In genomic region chr12:124397399-124397679, GRCh38 we compare ENCODE assay signal across 16 cellular contexts.
DNase-seq lines count a peak whose midpoint lies in the region; ATAC-seq, FAIRE-seq and TF ChIP-seq lines count a peak whose summit lies in the region.
"Had no signal": no experiment of that assay in that cellular context is flagged by ENCODE, and none has a peak within 500 bp of the region (broad histone marks: within the 10 kb centered on the region; RNA-seq: fewer than 3 reads in every experiment).

No MANE protein-coding gene starts in this region.

- CTCF ChIA-PET in A549 (lab: Yijun Ruan, JAX) (interaction anchor here (0.6 to 10.2 kb wide), 10 partner anchors 8 to 374 kb away, joined by 3 to 100 read pairs (median 4); no protein-coding TSS in a partner anchor), H1 (lab: Charles Lee; ENCODE audit: partially characterized antibody) (interaction anchor here (0.6 to 5.4 kb wide), 7 partner anchors 10 to 365 kb away, joined by 3 to 60 read pairs (median 3); no protein-coding TSS in a partner anchor)
- CTCF ChIA-PET in activated naive CD4-positive, alpha-beta T cell treated with anti-CD3 and anti-CD28 coated beads, Interleukin-2, amount 10 ng/mL, durations not matched to agents 7 days and 5 days (lab: Charles Lee) = no interaction called here

- no peak overlapping the region for H2AK5ac ChIP-seq in H1 (ENCODE audit: low read depth, low read length)

- H3K4ac ChIP-seq in H1 (replicated peaks; ENCODE audit: insufficient read length, low read depth, low read length) = no peak overlapping the region

- no peak overlapping the region for H3K56ac ChIP-seq in H1 (replicated peaks; ENCODE audit: insufficient read length, low read depth, low read length)

- in situ Hi-C loops in gastrocnemius medialis (cut with MboI; ENCODE audit: low sequenced_read_pairs in 4 of 4) = loop anchor here in 1 of 4 donors (25.0 kb wide), 1 partner anchor 115 kb away; no protein-coding TSS in a partner anchor

- H2BK15ac ChIP-seq in H1 (ENCODE audit: low read length) = no peak overlapping the region

- no peak overlapping the region for H2BK20ac ChIP-seq in H1 (ENCODE audit: low read length)

- WGBS in A549 (ENCODE audit: missing lambda C conversion rate) = 65% methylated on average over 7 of the region's 7 CpGs
- WGBS in H1 (ENCODE audit: extremely low coverage in 1 of 2, insufficient coverage in 1 of 2, insufficient read length in 1 of 2, insufficient replicate concordance in 2 of 2, low coverage in 1 of 2, low lambda C conversion rate in 2 of 2, missing lambda C conversion rate in 1 of 2), 2 experiments = 72% methylated on average over 7 of the region's 7 CpGs; no CpG with 5 or more reads in 1 of the 2 experiments

- H3K9me3 Mint-ChIP-seq in activated naive CD4-positive, alpha-beta T cell treated with anti-CD3 and anti-CD28 coated beads, Interleukin-2, amount 10 ng/mL, durations not matched to agents 7 days and 5 days = no peaks in the 10 kb centered on the region
- H3K9me3 Mint-ChIP-seq: activated naive CD4-positive, alpha-beta T cell treated with anti-CD3 and anti-CD28 coated beads for 36 hours had no signal

- H3K14ac ChIP-seq in H1 (ENCODE audit: insufficient read length) = no peak overlapping the region

- H3K27me3 Mint-ChIP-seq in activated naive CD4-positive, alpha-beta T cell treated with anti-CD3 and anti-CD28 coated beads, Interleukin-2, amount 10 ng/mL, durations not matched to agents 7 days and 5 days = no peaks in the 10 kb centered on the region

- POLR2A ChIA-PET in A549 (lab: Yijun Ruan, JAX) (no interaction called here), H1 (lab: Charles Lee; ENCODE audit: partially characterized antibody) (no interaction called here)

- H2AFZ ChIP-seq in H1 (ENCODE audit: low read length) = no peak overlapping the region
- H2AFZ ChIP-seq: GM23248 had no signal

- no peak overlapping the region for H2BK120ac ChIP-seq in H1 (replicated peaks; ENCODE audit: low read depth, low read length)

- H3K9me3 ChIP-seq in A549 = no peaks in the 10 kb centered on the region
- H3K9me3 ChIP-seq in H1 (ENCODE audit: insufficient read depth in 2 of 2, low read depth in 1 of 2, low read length in 1 of 2) = no peaks in the 10 kb centered on the region
- H3K9me3 ChIP-seq in gastrocnemius medialis = no peaks in the 10 kb centered on the region
- H3K9me3 ChIP-seq: SJSA1 had no signal

- no peak overlapping the region for H2BK12ac ChIP-seq in H1 (ENCODE audit: low read depth, low read length)

- DNase-seq in A549 (ENCODE audit: low read depth in 1 of 2, low spot score in 1 of 2) (no peak), NCI-H446 treated with DMSO at 0.1 percent for 48 hours (lab: John Stamatoyannopoulos, UW) (peak; percentile 28), H1 (ENCODE audit: low read depth in 1 of 2, low spot score in 2 of 2) (no peak), gastrocnemius medialis (no peak)
- no peak for DNase-seq in activated naive CD4-positive, alpha-beta T cell treated with anti-CD3 and anti-CD28 coated beads, Interleukin-2, amount 10 ng/mL, durations not matched to agents 7 days and 5 days
- DNase-seq: activated naive CD4-positive, alpha-beta T cell treated with anti-CD3 and anti-CD28 coated beads for 36 hours; effector CD4-positive, alpha-beta T cell; GDM1; T-helper 9 cell had no signal

- H3K27ac Mint-ChIP-seq in activated naive CD4-positive, alpha-beta T cell treated with anti-CD3 and anti-CD28 coated beads, Interleukin-2, amount 10 ng/mL, durations not matched to agents 7 days and 5 days = no peak overlapping the region
- H3K27ac Mint-ChIP-seq: activated naive CD4-positive, alpha-beta T cell treated with anti-CD3 and anti-CD28 coated beads for 36 hours had no signal

- peaks cover 1% of the 10 kb centered on the region for H3K4me1 Mint-ChIP-seq in activated naive CD4-positive, alpha-beta T cell treated with anti-CD3 and anti-CD28 coated beads, Interleukin-2, amount 10 ng/mL, durations not matched to agents 7 days and 5 days

- peaks cover 2% of the 10 kb centered on the region; the same call in 1 of the 2 replicates for H3K79me1 ChIP-seq in H1 (ENCODE audit: low read depth, low read length)

- no peak overlapping the region for H4K91ac ChIP-seq in H1 (replicated peaks; ENCODE audit: insufficient read length, low read length)

- H3K27me3 ChIP-seq in H1 (replicated peaks in 1 of 4; ENCODE audit: control insufficient read depth in 3 of 4, extremely low read depth in 1 of 4, insufficient read depth in 3 of 4, low read length in 3 of 4) (no peaks in the 10 kb centered on the region), gastrocnemius medialis (no peaks in the 10 kb centered on the region)
- H3K27me3 ChIP-seq: SJSA1 had no signal

- TF ChIP-seq RAD21 in A549 (conservative IDR thresholded peaks at IDR 0.05 in 1 of 2, IDR thresholded peaks at IDR 0.05 in 1 of 2) (no peak), H1 (IDR thresholded peaks at IDR 0.05 in 1 of 2, conservative IDR thresholded peaks at IDR 0.05 in 1 of 2; ENCODE audit: low read depth in 2 of 2, low read length in 2 of 2) (no peak)

- H3K4me3 ChIP-seq in A549 (no peak overlapping the region), H1 (ENCODE audit: extremely low read depth in 1 of 4, insufficient read depth in 2 of 4, low read depth in 3 of 4, low read length in 4 of 4) (no peak overlapping the region), gastrocnemius medialis (no peak overlapping the region)
- H3K4me3 ChIP-seq: GM23248, SJSA1, smooth muscle cell had no signal

- peak overlapping the region; percentile 35; the same call in 1 of the 2 replicates for H2BK5ac ChIP-seq in H1 (ENCODE audit: low read depth, low read length)

- no peak overlapping the region for H3K4me3 Mint-ChIP-seq in activated naive CD4-positive, alpha-beta T cell treated with anti-CD3 and anti-CD28 coated beads, Interleukin-2, amount 10 ng/mL, durations not matched to agents 7 days and 5 days
- H3K4me3 Mint-ChIP-seq: activated naive CD4-positive, alpha-beta T cell treated with anti-CD3 and anti-CD28 coated beads for 36 hours had no signal

- peaks cover 15% of the 10 kb centered on the region for H3K36me3 Mint-ChIP-seq in activated naive CD4-positive, alpha-beta T cell treated with anti-CD3 and anti-CD28 coated beads, Interleukin-2, amount 10 ng/mL, durations not matched to agents 7 days and 5 days

- TF ChIP-seq POLR2A in A549 (IDR thresholded peaks at IDR 0.05; ENCODE audit: low read length) (no peak), H1 (IDR thresholded peaks at IDR 0.05; ENCODE audit: control extremely low read depth in 1 of 2, low read depth in 2 of 2, low read length in 2 of 2) (no peak), gastrocnemius medialis (IDR thresholded peaks at IDR 0.05) (no peak)

- H3K27ac ChIP-seq in A549 = peak overlapping the region; percentile 99 to 100; a peak in 5 of 6 replicates
- no peak overlapping the region for H3K27ac ChIP-seq in H1 (ENCODE audit: low read depth, low read length)
- peak overlapping the region; percentile 54 to 83 (median 79) for H3K27ac ChIP-seq in gastrocnemius medialis
- H3K27ac ChIP-seq: GM23248, SJSA1 had no signal

- H4K8ac ChIP-seq in H1 (ENCODE audit: extremely low read depth, insufficient read depth, low read length) = no peak overlapping the region

- no peak overlapping the region for H3K9ac ChIP-seq in H1 (replicated peaks in 1 of 4; ENCODE audit: extremely low read depth in 1 of 4, low read depth in 3 of 4, low read length in 3 of 4)
- H3K9ac ChIP-seq: GM23248 had no signal

- H3K23ac ChIP-seq in H1 (ENCODE audit: insufficient read length) = no peak overlapping the region

- H3K36me3 ChIP-seq in H1 (ENCODE audit: control insufficient read depth in 2 of 4, insufficient read depth in 4 of 4, low read length in 3 of 4) = peaks cover 7 to 20% (median 12%) of the 10 kb centered on the region in 4 experiments; a peak in 6 of 8 replicates
- peaks cover 0 to 9% of the 10 kb centered on the region in 2 donors for H3K36me3 ChIP-seq in gastrocnemius medialis

- H3K18ac ChIP-seq in H1 (ENCODE audit: extremely low read depth, low read length) = no peak overlapping the region

- no peaks in the 10 kb centered on the region; a peak in 1 of 4 replicates for H3K79me2 ChIP-seq in H1 (ENCODE audit: control insufficient read depth in 1 of 2, insufficient read depth in 2 of 2, low read length in 2 of 2)

- no peak overlapping the region for H4K5ac ChIP-seq in H1 (ENCODE audit: insufficient read length, low read depth, low read length)

- H3K4me1 ChIP-seq in A549 (peaks cover 73% of the 10 kb centered on the region), H1 (replicated peaks in 1 of 4; ENCODE audit: control insufficient read depth in 3 of 4, insufficient read depth in 4 of 4, low read length in 3 of 4) (peaks cover 0 to 13% (median 8%) of the 10 kb centered on the region in 4 experiments; a peak in 6 of 7 replicates), gastrocnemius medialis (peaks cover 53 to 58% of the 10 kb centered on the region in 2 donors)

- intact Hi-C loops in gastrocnemius medialis (cut with DNase I; ENCODE audit: low total_unique reads) = loop anchor here (10.0 kb wide), 1 partner anchor 517 kb away; the partner anchor contains the start of gene UBC

- FAIRE-seq in A549 (lab: Jason Lieb, UNC) (no peak), H1 (lab: Jason Lieb, UNC) (no peak)
- FAIRE-seq: HTR-8/SVneo had no signal

- TF ChIP-seq CTCF in A549 (IDR thresholded peaks at IDR 0.05) (no peak), H1 (IDR thresholded peaks at IDR 0.05; ENCODE audit: control extremely low read depth in 1 of 3, insufficient read depth in 1 of 3, low read depth in 1 of 3, low read length in 3 of 3) (no peak), gastrocnemius medialis (IDR thresholded peaks at IDR 0.05 in 4 of 5, conservative IDR thresholded peaks at IDR 0.05 in 1 of 5) (no peak)

- no peak overlapping the region for H3K4me2 ChIP-seq in A549
- no peak overlapping the region for H3K4me2 ChIP-seq in H1 (ENCODE audit: insufficient read depth in 1 of 2, low read depth in 2 of 2, low read length in 2 of 2)
- H3K4me2 ChIP-seq: smooth muscle cell had no signal

- ATAC-seq in A549 (no peak), gastrocnemius medialis (no peak), HG03139 (IDR thresholded peaks at IDR 0.05; ENCODE audit: unreplicated experiment) (no peak), HG02798 (IDR thresholded peaks at IDR 0.05; ENCODE audit: poor library complexity, unreplicated experiment) (no peak), HG03520 (IDR thresholded peaks at IDR 0.05; ENCODE audit: unreplicated experiment) (no peak)

- H4K20me1 ChIP-seq in H1 (replicated peaks in 1 of 2; ENCODE audit: control insufficient read depth in 1 of 2, insufficient read depth in 2 of 2, low read length in 2 of 2) = peaks cover 9 to 12% of the 10 kb centered on the region in 2 experiments

- TF ChIP-seq EP300 in A549 (IDR thresholded peaks at IDR 0.05) (no peak), H1 (IDR thresholded peaks at IDR 0.05; ENCODE audit: borderline replicate concordance in 1 of 2, low read depth in 2 of 2, low read length in 2 of 2) (no peak)

- H3K23me2 ChIP-seq in H1 (ENCODE audit: low read depth, low read length) = no peaks in the 10 kb centered on the region

TF ChIP-seq in H1, 55 proteins besides CTCF, POLR2A, EP300 and RAD21 (continues in another document):
- no peak for TF ChIP-seq HDAC2 (IDR thresholded peaks at IDR 0.05; ENCODE audit: borderline replicate concordance in 1 of 2, low read depth in 2 of 2, low read length in 2 of 2)
- no peak for TF ChIP-seq BRCA1 (IDR thresholded peaks at IDR 0.05; ENCODE audit: low read depth, low read length)
- TF ChIP-seq NANOG (IDR thresholded peaks at IDR 0.05; ENCODE audit: insufficient read depth, low read depth, low read length, poor library complexity, severe bottlenecking) = no peak
- no peak for TF ChIP-seq EZH2 (IDR thresholded peaks at IDR 0.05; ENCODE audit: low read depth, low read length, severe bottlenecking)
